Comparison of ENCODE assay signal across 1 cellular context in genomic region chr1:15869413-15869812, GRCh38.
A peak's percentile ranks its signal among the peaks of the same experiment; 100 is the strongest.
TF ChIP-seq lines count a peak whose summit lies in the region.

No MANE protein-coding gene starts in this region.

TF ChIP-seq in HepG2, 621 proteins besides CTCF, POLR2A, EP300 and RAD21:
- TF ChIP-seq ATF2 (CRISPR knock-in tag; IDR thresholded peaks at IDR 0.05) = no peak
- TF ChIP-seq ISX (CRISPR knock-in tag; conservative IDR thresholded peaks at IDR 0.05) = no peak
- no peak for TF ChIP-seq MED13 (CRISPR knock-in tag; IDR thresholded peaks at IDR 0.05)
- peak; percentile 15; the same call in 1 of the 2 replicates for TF ChIP-seq ZNF121 (CRISPR knock-in tag; IDR thresholded peaks at IDR 0.05)
